In genomic region chr7:762891-763290, GRCh38 we compare ENCODE assay signal across 18 cellular contexts. TPM values are rescaled to one million over a fixed set of nuclear protein-coding genes. Genes with fewer than 3 reads are reported as not detected.
DNase-seq lines count a peak whose midpoint lies in the region; ATAC-seq, FAIRE-seq and TF ChIP-seq lines count a peak whose summit lies in the region.
"Had no signal": no experiment of that assay in that cellular context is flagged by ENCODE, and none has a peak within 500 bp of the region (broad histone marks: within the 10 kb centered on the region; RNA-seq: fewer than 3 reads in every experiment).

No MANE protein-coding gene starts in this region.

- H3K4me1 ChIP-seq in K562 (replicated peaks in 1 of 2; ENCODE audit: control insufficient read depth in 2 of 2, insufficient read depth in 2 of 2, low read length in 2 of 2) = peaks cover 0 to 11% of the 10 kb centered on the region in 2 experiments; a peak in 3 of 5 replicates
- H3K4me1 ChIP-seq: BLaER1 treated with 17β-estradiol and CSF1 and Interleukin-3, amounts not matched to agents 10 nM and 100 nM had no signal

- FAIRE-seq in K562 (lab: Jason Lieb, UNC) = no peak
- FAIRE-seq: GM12878, GM18507, HepG2, HTR-8/SVneo had no signal

- no peaks in the 10 kb centered on the region for H3K79me2 ChIP-seq in K562 (ENCODE audit: control insufficient read depth, insufficient read depth, low read length)

- H4K20me1 ChIP-seq in K562 (replicated peaks; ENCODE audit: control insufficient read depth, insufficient read depth, low read length) = no peaks in the 10 kb centered on the region

- no peak overlapping the region for H3K27ac ChIP-seq in K562 (ENCODE audit: extremely low read depth, low read depth, low read length)
- H3K27ac ChIP-seq: BLaER1 treated with 17β-estradiol and CSF1 and Interleukin-3, amounts not matched to agents 10 nM and 100 nM had no signal

- in situ Hi-C loops in K562 (cut with MboI) = no loop called here

- no peak overlapping the region for H3K9ac ChIP-seq in K562 (ENCODE audit: insufficient read depth in 1 of 2, low read depth in 2 of 2, low read length in 2 of 2)
- H3K9ac ChIP-seq: BLaER1 treated with 17β-estradiol and CSF1 and Interleukin-3, amounts not matched to agents 10 nM and 100 nM had no signal

- no peak for TF ChIP-seq EP300 in K562 (IDR thresholded peaks at IDR 0.05; ENCODE audit: low read length)

- no peak overlapping the region for H2AFZ ChIP-seq in K562 (ENCODE audit: low read depth, low read length)
- H2AFZ ChIP-seq: GM23338 had no signal

- H3K9me1 ChIP-seq in K562 (ENCODE audit: control insufficient read depth, insufficient read depth, low read length) = no peaks in the 10 kb centered on the region

- 65% methylated on average over 5 of the region's 5 CpGs for WGBS in K562 (ENCODE audit: insufficient coverage, low coverage, missing lambda C conversion rate)

- H3K9me3 ChIP-seq in K562 (replicated peaks; ENCODE audit: control insufficient read depth, insufficient read depth, low read depth, low read length) = no peaks in the 10 kb centered on the region

- H3K4me3 ChIP-seq in K562 = no peak overlapping the region
- H3K4me3 ChIP-seq: BLaER1 treated with 17β-estradiol and CSF1 and Interleukin-3, amounts not matched to agents 10 nM and 100 nM; GM12878; GM23338 had no signal

- H3K4me2 ChIP-seq in K562 (ENCODE audit: insufficient read depth, low read length) = no peak overlapping the region
- H3K4me2 ChIP-seq: BLaER1 treated with 17β-estradiol and CSF1 and Interleukin-3, amounts not matched to agents 10 nM and 100 nM; GM23338 had no signal

- TF ChIP-seq CTCF in K562 (IDR thresholded peaks at IDR 0.05 in 2 of 3, conservative IDR thresholded peaks at IDR 0.05 in 1 of 3; ENCODE audit: insufficient read depth in 2 of 3, low read depth in 1 of 3, low read length in 3 of 3) = no peak

- BruUV-seq in K562 (replicated peaks; lab: Mats Ljungman, UMichigan) = no TSS peak

- H3K36me3 ChIP-seq in K562 (ENCODE audit: control insufficient read depth, insufficient read depth, low read length) = peaks cover 85% of the 10 kb centered on the region; the same call in 2 of the 3 replicates

- intact Hi-C loops in K562 (cut with micrococcal nuclease) = no loop called here

- TF ChIP-seq POLR2A in K562 (conservative IDR thresholded peaks at IDR 0.05) = no peak

- ATAC-seq in K562 (no peak), GM19452 (IDR thresholded peaks at IDR 0.05; ENCODE audit: unreplicated experiment) (no peak), HG03196 (IDR thresholded peaks at IDR 0.05; ENCODE audit: unreplicated experiment) (no peak)
- ATAC-seq: GM12878, GM23338, HepG2 had no signal

- no peak for TF ChIP-seq RAD21 in K562 (CRISPR knock-in tag; conservative IDR thresholded peaks at IDR 0.05 in 1 of 2, IDR thresholded peaks at IDR 0.05 in 1 of 2)

- DNase-seq in NCI-H1417 (lab: John Stamatoyannopoulos, UW) (peak in 2 of 3 experiments; percentile 12 to 69), NCI-H1417 treated with DMSO at 0.1 percent for 48 hours (lab: John Stamatoyannopoulos, UW) (no peak), DMS79 treated with DMSO at 0.1 percent for 48 hours (lab: John Stamatoyannopoulos, UW) (peak; percentile 38), NOMO-1 treated with dmso at 0.1 percent for 144 hours (lab: John Stamatoyannopoulos, UW; ENCODE audit: unreplicated experiment) (peak; percentile 6), K562 (ENCODE audit: extremely low read depth in 1 of 4, low spot score in 3 of 4) (no peak), SK-N-DZ (ENCODE audit: low spot score) (no peak)
- DNase-seq: 8988T; CD4-positive, CD25-positive, alpha-beta regulatory T cell; DMS53; H7 had no signal

- no peaks in the 10 kb centered on the region for H3K27me3 ChIP-seq in K562 (ENCODE audit: control insufficient read depth in 2 of 2, insufficient read depth in 2 of 2, low read length in 2 of 2)
- H3K27me3 ChIP-seq: BLaER1 treated with 17β-estradiol and CSF1 and Interleukin-3, amounts not matched to agents 10 nM and 100 nM had no signal

- CTCF ChIA-PET in K562 (lab: Yijun Ruan, JAX; ENCODE audit: low intra/inter-chr PET ratio) = no interaction called here

- POLR2A ChIA-PET in K562 (lab: Yijun Ruan, JAX) = no interaction called here

TF ChIP-seq in K562, 482 proteins besides CTCF, POLR2A, EP300 and RAD21:
- peak; percentile 48 for TF ChIP-seq MEIS2 (IDR thresholded peaks at IDR 0.05; ENCODE audit: partially characterized antibody)
- no peak for TF ChIP-seq ZNF695 (CRISPR knock-in tag; IDR thresholded peaks at IDR 0.05)
- TF ChIP-seq TFAP4 (CRISPR knock-in tag; IDR thresholded peaks at IDR 0.05; ENCODE audit: borderline replicate concordance) = no peak
- no peak for TF ChIP-seq TCF15 (CRISPR knock-in tag; IDR thresholded peaks at IDR 0.05)
- no peak for TF ChIP-seq PHF21A (IDR thresholded peaks at IDR 0.05; ENCODE audit: borderline replicate concordance, low read depth)

RNA-seq across cellular contexts. Expression of gene PRKAR1B, which starts 35.8 kb away (rescaled TPM):
- total RNA-seq in K562 (2011; cell fraction: chromatin; rRNA removed; ENCODE audit: low replicate concordance) = 17.8 and 33.7 TPM in 2 replicates
- total RNA-seq in K562 (2011; cell fraction: nucleolus; rRNA removed) = 20.3 and 21.8 TPM in 2 replicates
- 13.3 and 14.8 TPM in 2 replicates for total RNA-seq in K562 (2011; cell fraction: nucleoplasm; rRNA removed)
- total RNA-seq in K562 (2014; rRNA removed) (28.8 and 37.6 TPM in 2 replicates), K562 (2014; rRNA removed; fragmentation: Illumina TruSeq; extraction: Trizol) (7.7 and 10.5 TPM in 2 replicates), K562 (2015; rRNA removed; fragmentation: Illumina TruSeq; extraction: Trizol) (11.8 and 12.7 TPM in 2 replicates), K562 (2021) (30.5 and 32.0 TPM in 2 replicates)
- polyA plus RNA-seq in K562 (2011; rRNA removed) (8.2 and 15.3 TPM in 2 replicates), K562 (2014; fragmentation: Illumina TruSeq; extraction: Trizol) (9.2 and 20.4 TPM in 2 replicates), K562 (2014; fragmentation: Nextera tagmentation; extraction: Ambion mirVana) (1 to 10 TPM in 1 of 2 experiments, under 1 TPM in 1; 0.99 to 1.2 TPM), K562 (2014; rRNA removed) (18.4 and 19.4 TPM in 2 replicates)
- 7.5 and 20.4 TPM in 2 replicates for polyA plus RNA-seq in K562 (2011; cell fraction: cytosol; rRNA removed)
- 8.1 and 20.7 TPM in 2 replicates for polyA plus RNA-seq in K562 (2011; cell fraction: nucleus; rRNA removed)
- 13.9 and 25.5 TPM in 2 replicates for polyA plus RNA-seq in K562 (2012)
- polyA minus RNA-seq in K562 (2011; rRNA and poly(A)+ RNA removed) = 21.0 and 32.5 TPM in 2 replicates
- polyA minus RNA-seq in K562 (2011; cell fraction: cytosol; rRNA and poly(A)+ RNA removed) = 11.3 and 17.8 TPM in 2 replicates
- 8.5 and 9.8 TPM in 2 replicates for polyA minus RNA-seq in K562 (2011; cell fraction: nucleus; rRNA and poly(A)+ RNA removed)
- 44.6 and 45.9 TPM in 2 replicates for polyA plus RNA-seq in SK-N-DZ (2014; cell fraction: cytosol; rRNA removed)
- 27.3 and 34.9 TPM in 2 replicates for polyA plus RNA-seq in SK-N-DZ (2014; cell fraction: nucleus; rRNA removed)

RNA-seq across cellular contexts. Expression of gene DNAAF5, which starts 36.4 kb away (rescaled TPM):
- total RNA-seq in K562 (2011; cell fraction: chromatin; rRNA removed; ENCODE audit: low replicate concordance) = 43.7 and 77.7 TPM in 2 replicates
- 48.7 and 57.2 TPM in 2 replicates for total RNA-seq in K562 (2011; cell fraction: nucleolus; rRNA removed)
- 27.9 and 34.8 TPM in 2 replicates for total RNA-seq in K562 (2011; cell fraction: nucleoplasm; rRNA removed)
- total RNA-seq in K562 (2014; rRNA removed) (35.3 and 61.8 TPM in 2 replicates), K562 (2014; rRNA removed; fragmentation: Illumina TruSeq; extraction: Trizol) (14.2 and 16.4 TPM in 2 replicates), K562 (2015; rRNA removed; fragmentation: Illumina TruSeq; extraction: Trizol) (19.1 and 20.8 TPM in 2 replicates), K562 (2021) (69.7 and 69.9 TPM in 2 replicates)
- polyA plus RNA-seq in K562 (2011; rRNA removed) (12.3 and 33.1 TPM in 2 replicates), K562 (2014; fragmentation: Illumina TruSeq; extraction: Trizol) (20.3 and 41.8 TPM in 2 replicates), K562 (2014; fragmentation: Nextera tagmentation; extraction: Ambion mirVana) (1 to 10 TPM; 3.1 to 5.1 TPM), K562 (2014; rRNA removed) (31.9 and 34.0 TPM in 2 replicates)
- 24.9 and 63.1 TPM in 2 replicates for polyA plus RNA-seq in K562 (2011; cell fraction: cytosol; rRNA removed)
- 29.7 and 48.2 TPM in 2 replicates for polyA plus RNA-seq in K562 (2011; cell fraction: nucleus; rRNA removed)
- polyA plus RNA-seq in K562 (2012) = 35.7 and 58.0 TPM in 2 replicates
- 16.2 and 19.7 TPM in 2 replicates for polyA minus RNA-seq in K562 (2011; rRNA and poly(A)+ RNA removed)
- polyA minus RNA-seq in K562 (2011; cell fraction: cytosol; rRNA and poly(A)+ RNA removed) = 41.6 and 44.6 TPM in 2 replicates
- polyA minus RNA-seq in K562 (2011; cell fraction: nucleus; rRNA and poly(A)+ RNA removed) = 20.3 and 25.7 TPM in 2 replicates
- 43.2 and 47.1 TPM in 2 replicates for polyA plus RNA-seq in SK-N-DZ (2014; cell fraction: cytosol; rRNA removed)
- 26.4 and 39.0 TPM in 2 replicates for polyA plus RNA-seq in SK-N-DZ (2014; cell fraction: nucleus; rRNA removed)

Comparison
In these comparisons a context has a peak if more than half of its experiments do, and no peak if none do; other contexts are left out.
1. DNase-seq: peak in NCI-H1417 (2 of 3), DMS79 treated with DMSO at 0.1 percent for 48 hours (single experiment) and NOMO-1 treated with dmso at 0.1 percent for 144 hours (single experiment); none in NCI-H1417 treated with DMSO at 0.1 percent for 48 hours (single experiment), K562 (0 of 4) and SK-N-DZ (single experiment).